9 cellular contexts compared by ENCODE assay signal in genomic region chr6:167683028-167683862, GRCh38.
DNase-seq lines count a peak whose midpoint lies in the region; ATAC-seq and TF ChIP-seq lines count a peak whose summit lies in the region.
"Had no signal": no experiment of that assay in that cellular context is flagged by ENCODE, and none has a peak within 500 bp of the region (broad histone marks: within the 10 kb centered on the region; RNA-seq: fewer than 3 reads in every experiment).

No MANE protein-coding gene starts in this region.

- 69% methylated on average over 18 of the region's 19 CpGs for WGBS in suprapubic skin

- H3K9me3 Mint-ChIP-seq in endothelial cell (ENCODE audit: unreplicated experiment): no peaks in the 10 kb centered on the region

- ATAC-seq in PC-3 (peak; percentile 35), lower lobe of right lung (peak; percentile 38 to 45), GM21423 (IDR thresholded peaks at IDR 0.05; ENCODE audit: unreplicated experiment) (no peak), GM19452 (IDR thresholded peaks at IDR 0.05; ENCODE audit: unreplicated experiment) (no peak), HG03108 (IDR thresholded peaks at IDR 0.05; ENCODE audit: unreplicated experiment) (no peak)

- H3K36me3 ChIP-seq in PC-3 (ENCODE audit: low read depth, low read length): no peaks in the 10 kb centered on the region
- no peaks in the 10 kb centered on the region for H3K36me3 ChIP-seq in lower lobe of right lung
- H3K36me3 ChIP-seq in suprapubic skin: no peaks in the 10 kb centered on the region
- no peaks in the 10 kb centered on the region for H3K36me3 ChIP-seq in Karpas-422 (ENCODE audit: insufficient read depth, low read length)

- H2AFZ ChIP-seq in PC-3 (ENCODE audit: low read length) (0 out of 2 replicates have a peak overlapping the region, but pooled peaks have one; percentile 14), Karpas-422 (ENCODE audit: low read length) (no peak overlapping the region)

- peaks cover 86% of the 10 kb centered on the region for H3K4me1 Mint-ChIP-seq in endothelial cell (ENCODE audit: unreplicated experiment)

- peak; percentile 73 for DNase-seq in PC-3
- DNase-seq in endothelial cell (ENCODE audit: low spot score): no peak
- DNase-seq in lower lobe of right lung: no peak
- DNase-seq in suprapubic skin (ENCODE audit: low spot score in 2 of 2): peak in 1 of 2 donors; percentile 52
- DNase-seq in Karpas-422: no peak
- DNase-seq: NCI-H446 treated with DMSO at 0.1 percent for 48 hours had no signal

- intact Hi-C loops in PC-3 (cut with micrococcal nuclease) (no loop called here), lower lobe of right lung (cut with DNase I) (no loop called here)

- H3K27ac ChIP-seq in PC-3 (ENCODE audit: low read length): peak overlapping the region; percentile 93
- peak overlapping the region; percentile 27 for H3K27ac ChIP-seq in lower lobe of right lung
- peak overlapping the region; percentile 14 for H3K27ac ChIP-seq in suprapubic skin
- no peak overlapping the region for H3K27ac ChIP-seq in Karpas-422 (ENCODE audit: low read length)

- H3K4me2 ChIP-seq in PC-3 (ENCODE audit: low read length) (peak overlapping the region; percentile 57), Karpas-422 (ENCODE audit: low read depth, low read length, poor library complexity, severe bottlenecking) (no peak overlapping the region)

- TF ChIP-seq POLR2A in suprapubic skin (IDR thresholded peaks at IDR 0.05): no peak

- no peaks in the 10 kb centered on the region for H4K20me1 ChIP-seq in PC-3 (ENCODE audit: low read length)
- no peaks in the 10 kb centered on the region for H4K20me1 ChIP-seq in Karpas-422 (ENCODE audit: insufficient read depth, low read depth, low read length)

- H3F3A ChIP-seq in PC-3 (ENCODE audit: low read length, unreplicated experiment): no peaks in the 10 kb centered on the region

- POLR2A ChIA-PET in PC-3 (lab: Charles Lee; ENCODE audit: unreplicated experiment): interaction anchor here (0.6 kb wide), 1 partner anchor 151 kb away, joined by 4 read pairs; no protein-coding TSS in a partner anchor

- CTCF ChIA-PET in PC-3 (lab: Charles Lee): no interaction called here

- BruUV-seq in PC-3 (replicated peaks; lab: Mats Ljungman, UMichigan): no TSS peak

- H3K27me3 ChIP-seq in PC-3 (ENCODE audit: low read length): peaks cover 15% of the 10 kb centered on the region
- H3K27me3 ChIP-seq in lower lobe of right lung (ENCODE audit: low read depth): peaks cover 9% of the 10 kb centered on the region
- peaks cover 31% of the 10 kb centered on the region for H3K27me3 ChIP-seq in suprapubic skin
- H3K27me3 ChIP-seq in Karpas-422 (ENCODE audit: low read length): no peaks in the 10 kb centered on the region

- H3K9me3 ChIP-seq in PC-3 (ENCODE audit: low read length) (no peaks in the 10 kb centered on the region), lower lobe of right lung (no peaks in the 10 kb centered on the region), suprapubic skin (no peaks in the 10 kb centered on the region), Karpas-422 (ENCODE audit: low read length) (no peaks in the 10 kb centered on the region)

- H3K79me2 ChIP-seq in PC-3 (ENCODE audit: low read length) (no peaks in the 10 kb centered on the region), Karpas-422 (ENCODE audit: low read length) (no peaks in the 10 kb centered on the region)

- H3K4me1 ChIP-seq in PC-3 (ENCODE audit: insufficient read depth, low read length) (peaks cover 17% of the 10 kb centered on the region), lower lobe of right lung (peaks cover 27% of the 10 kb centered on the region), suprapubic skin (peaks cover 18% of the 10 kb centered on the region), Karpas-422 (ENCODE audit: low read length) (no peaks in the 10 kb centered on the region)

- no peak for TF ChIP-seq CTCF in PC-3 (conservative IDR thresholded peaks at IDR 0.05; ENCODE audit: low read depth, low read length)
- no peak for TF ChIP-seq CTCF in endothelial cell (IDR thresholded peaks at IDR 0.05; ENCODE audit: unreplicated experiment)
- no peak for TF ChIP-seq CTCF in lower lobe of right lung (IDR thresholded peaks at IDR 0.05)
- no peak for TF ChIP-seq CTCF in suprapubic skin (IDR thresholded peaks at IDR 0.05)

- H3K4me3 Mint-ChIP-seq in endothelial cell (ENCODE audit: unreplicated experiment): peak overlapping the region; percentile 71

- H3K27ac Mint-ChIP-seq in endothelial cell (ENCODE audit: unreplicated experiment): peak overlapping the region; percentile 84

- peak overlapping the region; percentile 68 for H3K9ac ChIP-seq in PC-3 (ENCODE audit: low read length)
- H3K9ac ChIP-seq in Karpas-422 (ENCODE audit: low read length): no peak overlapping the region

- H3K36me3 Mint-ChIP-seq in endothelial cell (ENCODE audit: low read depth, unreplicated experiment): peaks cover 4% of the 10 kb centered on the region

- peaks cover 10% of the 10 kb centered on the region for H3K27me3 Mint-ChIP-seq in endothelial cell (ENCODE audit: unreplicated experiment)

- no peak overlapping the region for H3K4me3 ChIP-seq in PC-3 (ENCODE audit: low read length)
- H3K4me3 ChIP-seq in lower lobe of right lung: no peak overlapping the region
- H3K4me3 ChIP-seq in suprapubic skin: no peak overlapping the region
- no peak overlapping the region for H3K4me3 ChIP-seq in Karpas-422 (ENCODE audit: low read length)

- no peak for TF ChIP-seq EP300 in suprapubic skin (IDR thresholded peaks at IDR 0.05)

- H3K9me2 ChIP-seq in PC-3 (replicated peaks; ENCODE audit: low read length) (no peaks in the 10 kb centered on the region), Karpas-422 (replicated peaks; ENCODE audit: insufficient read depth, low read length) (no peaks in the 10 kb centered on the region)

Comparison
In these comparisons a context has a peak if more than half of its experiments do, and no peak if none do; other contexts are left out.
1. ATAC-seq: peak in PC-3 (single experiment) and lower lobe of right lung (2 of 2); none in GM21423 (single experiment), GM19452 (single experiment) and HG03108 (single experiment).